ENCODE assay signal across 13 cellular contexts in genomic region chr6:142757827-142758226, GRCh38.
"Had no signal": no experiment of that assay in that cellular context is flagged by ENCODE, and none has a peak within 500 bp of the region (broad histone marks: within the 10 kb centered on the region; RNA-seq: fewer than 3 reads in every experiment).

No MANE protein-coding gene starts in this region.

- H3K27ac Mint-ChIP-seq: activated naive CD4-positive, alpha-beta T cell treated with anti-CD3 and anti-CD28 coated beads for 36 hours had no signal

- DNase-seq: activated CD4-positive, alpha-beta T cell treated with anti-CD3 and anti-CD28 coated beads, Interleukin-2, amount 50 U/mL, for 4 hours; activated CD8-positive, alpha-beta memory T cell treated with anti-CD3 and anti-CD28 coated beads, Interleukin-2, amount 50 U/mL, for 48 hours; activated naive CD4-positive, alpha-beta T cell treated with anti-CD3 and anti-CD28 coated beads for 36 hours; colonic mucosa; effector CD8-positive, alpha-beta T cell; gastrocnemius medialis; left lung; retina; SIG-M5; stimulated activated CD4-positive, alpha-beta T cell treated with anti-CD3 and anti-CD28 coated beads, Interleukin-4, amount 100 ng/mL, for 4 hours; trophoblast cell had no signal

- H3K4me3 Mint-ChIP-seq: activated naive CD4-positive, alpha-beta T cell treated with anti-CD3 and anti-CD28 coated beads for 36 hours; neural crest cell had no signal

- H3K9me3 Mint-ChIP-seq: activated naive CD4-positive, alpha-beta T cell treated with anti-CD3 and anti-CD28 coated beads for 36 hours; neural crest cell had no signal

- ATAC-seq: activated CD4-positive, CD25-positive, alpha-beta regulatory T cell treated with anti-CD3 and anti-CD28 coated beads, Interleukin-2, amount 50 U/mL, for 24 hours; gastrocnemius medialis; left lung had no signal
